ENCODE assay signal across 31 cellular contexts in the genomic region with DNA sequence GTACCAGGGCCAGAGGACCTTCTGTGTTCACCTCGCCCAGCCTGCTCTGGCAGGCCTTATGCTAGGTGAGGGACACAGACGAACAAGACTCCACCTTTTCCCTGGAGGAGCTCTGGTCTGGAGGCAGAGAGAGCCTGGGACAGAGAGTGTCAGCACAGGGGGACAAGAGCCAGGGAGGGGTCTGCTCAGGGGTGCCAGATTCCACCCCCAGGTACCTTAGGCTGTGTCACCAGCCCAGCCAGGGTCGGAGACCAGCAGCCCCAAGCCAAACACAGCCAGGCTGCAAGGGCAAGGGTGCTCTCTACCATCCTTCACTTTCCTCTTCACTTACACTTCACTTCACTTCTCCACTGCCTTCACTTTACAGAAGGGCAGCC. TPM values are rescaled to one million over a fixed set of nuclear protein-coding genes. Genes with fewer than 3 reads are reported as not detected.
DNase-seq lines count a peak whose midpoint lies in the region; ATAC-seq, FAIRE-seq and TF ChIP-seq lines count a peak whose summit lies in the region.
"Had no signal": no experiment of that assay in that cellular context is flagged by ENCODE, and none has a peak within 500 bp of the region (broad histone marks: within the 10 kb centered on the region; RNA-seq: fewer than 3 reads in every experiment).

No MANE protein-coding gene starts in this region.

- TF ChIP-seq CTCF in HEK293 (tag by site-specific recombination; IDR thresholded peaks at IDR 0.05) (no peak), kidney (IDR thresholded peaks at IDR 0.05; ENCODE audit: borderline replicate concordance, extremely low read depth, insufficient read depth) (no peak), GM20000 (IDR thresholded peaks at IDR 0.05; ENCODE audit: extremely low read depth, missing control alignments) (no peak)

- H3K9ac ChIP-seq in kidney (ENCODE audit: low read length in 2 of 2), result no peak overlapping the region

- POLR2A ChIA-PET in HEK293 (lab: Yijun Ruan, JAX), result no interaction called here

- H3K36me3 ChIP-seq in HEK293 (ENCODE audit: control insufficient read depth in 2 of 2, insufficient read depth in 1 of 2, low read length in 2 of 2) (no peaks in the 10 kb centered on the region), kidney (ENCODE audit: control insufficient read depth in 1 of 2, insufficient read depth in 2 of 2, low read length in 2 of 2) (no peaks in the 10 kb centered on the region)
- H3K36me3 ChIP-seq: ascending aorta, cardiac muscle cell had no signal

- FAIRE-seq in kidney (lab: Jason Lieb, UNC), result no peak
- FAIRE-seq: endometrium, frontal cortex, GM19239 had no signal

- peak; percentile 7 to 13 for DNase-seq in activated T-cell treated with anti-CD3 and anti-CD28 coated beads, Interleukin-2, amount 50 U/mL, for 48 hours
- no peak for DNase-seq in activated T-cell treated with anti-CD3 and anti-CD28 coated beads, Interleukin-2, amount 50 U/mL, for 4 hours
- DNase-seq in kidney (peak; percentile 44), T1000 (lab: John Stamatoyannopoulos, UW) (no peak), GM20000 (ENCODE audit: low spot score) (no peak)
- DNase-seq: ACHN; activated CD8-positive, alpha-beta T cell treated with anti-CD3 and anti-CD28 coated beads for 36 hours; activated T-cell treated with anti-CD3 and anti-CD28 coated beads, Interleukin-2, amount 50 U/mL, for 72 hours; DMS53; GDM1; left colon; mesenchymal stem cell; NCI-H1092 treated with DMSO at 0.1 percent for 48 hours; NCI-H187; NCI-H526 treated with DMSO at 0.1 percent for 48 hours; SHP77; trophoblast cell had no signal

- H3K4me1 Mint-ChIP-seq in activated T-cell treated with anti-CD3 and anti-CD28 coated beads, Interleukin-2, amount 50 U/mL, for 4 hours (ENCODE audit: low read depth), result peaks cover 12% of the 10 kb centered on the region
- peaks cover 27% of the 10 kb centered on the region for H3K4me1 Mint-ChIP-seq in stimulated activated memory B cell treated with anti-CD40 and anti-IgM and Interleukin-4, amounts not matched to agents 10 μg/mL and 1 μg/mL and 100 μg/mL, for 72 hours

- H3K27ac ChIP-seq in HEK293 (ENCODE audit: extremely low read depth, low read depth, low read length), result no peak overlapping the region
- no peak overlapping the region for H3K27ac ChIP-seq in kidney (ENCODE audit: low read depth in 2 of 2, low read length in 2 of 2)
- H3K27ac ChIP-seq: ascending aorta, cardiac muscle cell, hepatocyte had no signal

- H3K9me3 ChIP-seq in HEK293 (ENCODE audit: control insufficient read depth, insufficient read depth, low read depth, low read length) (no peaks in the 10 kb centered on the region), kidney (ENCODE audit: control insufficient read depth in 1 of 2, low read length in 2 of 2) (no peaks in the 10 kb centered on the region)
- H3K9me3 ChIP-seq: ascending aorta had no signal

- H3K27ac Mint-ChIP-seq in stimulated activated memory B cell treated with anti-CD40 and anti-IgM and Interleukin-4, amounts not matched to agents 10 μg/mL and 1 μg/mL and 100 μg/mL, for 72 hours, result peak overlapping the region; percentile 48
- H3K27ac Mint-ChIP-seq: activated B cell treated with CpG ODN at 0.5 μM for 24 hours; activated CD8-positive, alpha-beta T cell treated with anti-CD3 and anti-CD28 coated beads for 36 hours; activated naive CD8-positive, alpha-beta T cell; H9; progenitor cell of endocrine pancreas had no signal

- H3K4me3 ChIP-seq in HEK293 (ENCODE audit: low read depth, low read length) (no peak overlapping the region), kidney (ENCODE audit: low read length in 2 of 2) (no peak overlapping the region)
- H3K4me3 ChIP-seq: ascending aorta, cardiac muscle cell, hepatocyte had no signal

- no peak for ATAC-seq in activated T-cell treated with anti-CD3 and anti-CD28 coated beads, Interleukin-2, amount 50 U/mL, for 4 hours
- no peak for ATAC-seq in stimulated activated memory B cell treated with anti-CD40 and anti-IgM and Interleukin-4, amounts not matched to agents 10 μg/mL and 1 μg/mL and 100 μg/mL, for 72 hours
- no peak for ATAC-seq in GM18517 (IDR thresholded peaks at IDR 0.05; ENCODE audit: unreplicated experiment)
- ATAC-seq: activated CD8-positive, alpha-beta T cell treated with anti-CD3 and anti-CD28 coated beads for 36 hours; activated T-cell treated with anti-CD3 and anti-CD28 coated beads, Interleukin-2, amount 50 U/mL, for 72 hours; left colon had no signal

- no peaks in the 10 kb centered on the region for H3K36me3 Mint-ChIP-seq in activated T-cell treated with anti-CD3 and anti-CD28 coated beads, Interleukin-2, amount 50 U/mL, for 4 hours (ENCODE audit: insufficient read depth)
- H3K36me3 Mint-ChIP-seq in stimulated activated memory B cell treated with anti-CD40 and anti-IgM and Interleukin-4, amounts not matched to agents 10 μg/mL and 1 μg/mL and 100 μg/mL, for 72 hours, result peaks cover 23% of the 10 kb centered on the region
- H3K36me3 Mint-ChIP-seq: activated naive CD8-positive, alpha-beta T cell had no signal

- intact Hi-C loops in kidney (cut with DNase I), result no loop called here

- H3K4me3 Mint-ChIP-seq in activated T-cell treated with anti-CD3 and anti-CD28 coated beads, Interleukin-2, amount 50 U/mL, for 4 hours, result no peak overlapping the region
- no peak overlapping the region for H3K4me3 Mint-ChIP-seq in stimulated activated memory B cell treated with anti-CD40 and anti-IgM and Interleukin-4, amounts not matched to agents 10 μg/mL and 1 μg/mL and 100 μg/mL, for 72 hours
- H3K4me3 Mint-ChIP-seq: activated B cell treated with CpG ODN at 0.5 μM for 24 hours; activated CD8-positive, alpha-beta T cell treated with anti-CD3 and anti-CD28 coated beads for 36 hours; activated naive CD8-positive, alpha-beta T cell; activated T-cell treated with anti-CD3 and anti-CD28 coated beads, Interleukin-2, amount 50 U/mL, for 72 hours; dendritic cell treated with granulocyte-macrophage colony-stimulating factor and Interleukin-4, amounts not matched to agents 40 ng/mL and 50 ng/mL, for 4 days; H9 had no signal

- no peaks in the 10 kb centered on the region for H3K9me3 Mint-ChIP-seq in activated T-cell treated with anti-CD3 and anti-CD28 coated beads, Interleukin-2, amount 50 U/mL, for 4 hours
- H3K9me3 Mint-ChIP-seq in stimulated activated memory B cell treated with anti-CD40 and anti-IgM and Interleukin-4, amounts not matched to agents 10 μg/mL and 1 μg/mL and 100 μg/mL, for 72 hours, result no peaks in the 10 kb centered on the region
- H3K9me3 Mint-ChIP-seq: activated B cell treated with CpG ODN at 0.5 μM for 24 hours; activated CD8-positive, alpha-beta T cell treated with anti-CD3 and anti-CD28 coated beads for 36 hours; activated T-cell treated with anti-CD3 and anti-CD28 coated beads, Interleukin-2, amount 50 U/mL, for 72 hours; dendritic cell treated with granulocyte-macrophage colony-stimulating factor and Interleukin-4, amounts not matched to agents 40 ng/mL and 50 ng/mL, for 4 days had no signal

- H3K27me3 Mint-ChIP-seq in activated T-cell treated with anti-CD3 and anti-CD28 coated beads, Interleukin-2, amount 50 U/mL, for 4 hours (ENCODE audit: low read depth), result no peaks in the 10 kb centered on the region
- H3K27me3 Mint-ChIP-seq in stimulated activated memory B cell treated with anti-CD40 and anti-IgM and Interleukin-4, amounts not matched to agents 10 μg/mL and 1 μg/mL and 100 μg/mL, for 72 hours, result no peaks in the 10 kb centered on the region
- H3K27me3 Mint-ChIP-seq: activated B cell treated with CpG ODN at 0.5 μM for 24 hours; activated CD8-positive, alpha-beta T cell treated with anti-CD3 and anti-CD28 coated beads for 36 hours; activated naive CD8-positive, alpha-beta T cell; dendritic cell treated with granulocyte-macrophage colony-stimulating factor and Interleukin-4, amounts not matched to agents 40 ng/mL and 50 ng/mL, for 4 days had no signal

- H3K4me1 ChIP-seq in HEK293 (ENCODE audit: control insufficient read depth, insufficient read depth, low read length), result no peaks in the 10 kb centered on the region
- H3K4me1 ChIP-seq in kidney (ENCODE audit: control insufficient read depth in 1 of 2, insufficient read depth in 1 of 2, low read depth in 1 of 2, low read length in 2 of 2), result no peaks in the 10 kb centered on the region
- H3K4me1 ChIP-seq: ascending aorta had no signal

- CTCF ChIA-PET in HEK293 (lab: Yijun Ruan, JAX), result no interaction called here

TF ChIP-seq in HEK293, 187 proteins besides CTCF, POLR2A, EP300 and RAD21:
- no peak for TF ChIP-seq SALL2 (tag by site-specific recombination; IDR thresholded peaks at IDR 0.05; ENCODE audit: borderline replicate concordance)
- no peak for TF ChIP-seq KLF16 (tag by site-specific recombination; IDR thresholded peaks at IDR 0.05)
- peak; percentile 80 for TF ChIP-seq PRDM1 (tag by site-specific recombination; IDR thresholded peaks at IDR 0.05)
- no peak for TF ChIP-seq ZNF341 (tag by site-specific recombination; IDR thresholded peaks at IDR 0.05; ENCODE audit: low read depth)
- TF ChIP-seq, protein P1, sequence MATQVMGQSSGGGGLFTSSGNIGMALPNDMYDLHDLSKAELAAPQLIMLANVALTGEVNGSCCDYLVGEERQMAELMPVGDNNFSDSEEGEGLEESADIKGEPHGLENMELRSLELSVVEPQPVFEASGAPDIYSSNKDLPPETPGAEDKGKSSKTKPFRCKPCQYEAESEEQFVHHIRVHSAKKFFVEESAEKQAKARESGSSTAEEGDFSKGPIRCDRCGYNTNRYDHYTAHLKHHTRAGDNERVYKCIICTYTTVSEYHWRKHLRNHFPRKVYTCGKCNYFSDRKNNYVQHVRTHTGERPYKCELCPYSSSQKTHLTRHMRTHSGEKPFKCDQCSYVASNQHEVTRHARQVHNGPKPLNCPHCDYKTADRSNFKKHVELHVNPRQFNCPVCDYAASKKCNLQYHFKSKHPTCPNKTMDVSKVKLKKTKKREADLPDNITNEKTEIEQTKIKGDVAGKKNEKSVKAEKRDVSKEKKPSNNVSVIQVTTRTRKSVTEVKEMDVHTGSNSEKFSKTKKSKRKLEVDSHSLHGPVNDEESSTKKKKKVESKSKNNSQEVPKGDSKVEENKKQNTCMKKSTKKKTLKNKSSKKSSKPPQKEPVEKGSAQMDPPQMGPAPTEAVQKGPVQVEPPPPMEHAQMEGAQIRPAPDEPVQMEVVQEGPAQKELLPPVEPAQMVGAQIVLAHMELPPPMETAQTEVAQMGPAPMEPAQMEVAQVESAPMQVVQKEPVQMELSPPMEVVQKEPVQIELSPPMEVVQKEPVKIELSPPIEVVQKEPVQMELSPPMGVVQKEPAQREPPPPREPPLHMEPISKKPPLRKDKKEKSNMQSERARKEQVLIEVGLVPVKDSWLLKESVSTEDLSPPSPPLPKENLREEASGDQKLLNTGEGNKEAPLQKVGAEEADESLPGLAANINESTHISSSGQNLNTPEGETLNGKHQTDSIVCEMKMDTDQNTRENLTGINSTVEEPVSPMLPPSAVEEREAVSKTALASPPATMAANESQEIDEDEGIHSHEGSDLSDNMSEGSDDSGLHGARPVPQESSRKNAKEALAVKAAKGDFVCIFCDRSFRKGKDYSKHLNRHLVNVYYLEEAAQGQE (tag by site-specific recombination; IDR thresholded peaks at IDR 0.05), result 0 out of 2 replicates have a peak, but pooled peaks have one; percentile 40
- no peak for TF ChIP-seq ZNF214 (tag by site-specific recombination; IDR thresholded peaks at IDR 0.05; ENCODE audit: borderline replicate concordance)

RNA-seq across cellular contexts. Expression of a gene that starts 4.3 kb away (rescaled TPM):
- 10 to 100 TPM; 53.1 to 58.0 (median 54.6) TPM for total RNA-seq in activated T-cell treated with anti-CD3 and anti-CD28 coated beads, Interleukin-2, amount 50 U/mL, for 4 hours
- total RNA-seq in kidney, result 6.9 TPM
- polyA plus RNA-seq in kidney (ENCODE audit: insufficient read depth, low read depth, low replicate concordance), result 1.4 TPM

Comparison
In these comparisons a context has a peak if more than half of its experiments do, and no peak if none do; other contexts are left out.
1. DNase-seq: peak in activated T-cell treated with anti-CD3 and anti-CD28 coated beads, Interleukin-2, amount 50 U/mL, for 48 hours (2 of 2) and kidney (single experiment); none in activated T-cell treated with anti-CD3 and anti-CD28 coated beads, Interleukin-2, amount 50 U/mL, for 4 hours (single experiment), T1000 (single experiment) and GM20000 (single experiment).